In the genomic region with DNA sequence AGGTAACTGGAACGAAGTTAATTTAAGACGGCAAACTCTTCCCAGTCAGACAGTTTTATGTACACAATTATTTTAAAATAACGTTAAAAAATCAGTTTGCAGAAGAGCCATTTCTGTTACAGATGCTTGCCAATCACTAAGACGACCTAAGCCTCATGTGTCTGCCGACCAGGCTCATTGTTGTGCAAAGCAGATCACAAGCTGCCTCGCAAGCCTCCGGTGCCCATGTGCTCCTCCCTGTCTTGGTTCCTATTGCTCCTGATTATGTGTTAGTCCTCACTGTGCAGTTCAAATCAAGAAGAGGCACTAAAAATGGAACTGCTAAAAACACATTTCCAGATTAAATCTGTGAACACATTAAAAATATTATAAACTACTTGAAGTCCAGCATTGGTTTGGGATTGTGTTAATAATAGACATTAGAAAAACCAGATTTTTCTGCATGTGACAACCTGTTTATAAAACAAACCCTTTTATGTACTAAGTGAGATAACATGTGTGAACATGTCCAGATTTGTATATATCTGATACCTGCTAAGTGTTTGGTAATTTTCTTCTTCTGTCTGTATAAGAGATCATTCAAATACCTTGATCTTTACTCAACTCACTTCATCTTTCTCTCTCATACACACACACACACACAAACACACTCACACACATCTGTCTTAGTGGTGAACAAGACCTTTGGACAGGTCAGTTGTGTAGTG, we compare ENCODE assay signal across 2 cellular contexts.
TF ChIP-seq lines count a peak whose summit lies in the region.

No MANE protein-coding gene starts in this region.

TF ChIP-seq in liver, 16 proteins besides CTCF, POLR2A, EP300 and RAD21:
- TF ChIP-seq HNF4A (conservative IDR thresholded peaks at IDR 0.05): peak; percentile 14 to 20
- TF ChIP-seq, protein P1, sequence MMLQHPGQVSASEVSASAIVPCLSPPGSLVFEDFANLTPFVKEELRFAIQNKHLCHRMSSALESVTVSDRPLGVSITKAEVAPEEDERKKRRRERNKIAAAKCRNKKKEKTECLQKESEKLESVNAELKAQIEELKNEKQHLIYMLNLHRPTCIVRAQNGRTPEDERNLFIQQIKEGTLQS (IDR thresholded peaks at IDR 0.05): no peak
TF ChIP-seq in liver: peak in this region for 1.

TF ChIP-seq in HepG2, 621 proteins besides CTCF, POLR2A, EP300 and RAD21:
- TF ChIP-seq GABPA (IDR thresholded peaks at IDR 0.05; ENCODE audit: low read depth, low read length) (no peak), GABPA (CRISPR knock-in tag; IDR thresholded peaks at IDR 0.05; ENCODE audit: low read depth) (no peak), THAP9 (CRISPR knock-in tag; IDR thresholded peaks at IDR 0.05; ENCODE audit: borderline replicate concordance) (no peak), MED8 (CRISPR knock-in tag; IDR thresholded peaks at IDR 0.05; ENCODE audit: insufficient replicate concordance) (no peak), AHDC1 (CRISPR knock-in tag; IDR thresholded peaks at IDR 0.05; ENCODE audit: borderline replicate concordance) (no peak), JUN (CRISPR knock-in tag; IDR thresholded peaks at IDR 0.05) (no peak), MTF2 (CRISPR knock-in tag; IDR thresholded peaks at IDR 0.05; ENCODE audit: borderline replicate concordance) (no peak), ZNF484 (CRISPR knock-in tag; IDR thresholded peaks at IDR 0.05; ENCODE audit: borderline replicate concordance, low read depth) (no peak), ZNF773 (CRISPR knock-in tag; IDR thresholded peaks at IDR 0.05; ENCODE audit: borderline replicate concordance) (no peak), CHD2 (IDR thresholded peaks at IDR 0.05; ENCODE audit: low read depth, low read length) (no peak), ZNF749 (CRISPR knock-in tag; IDR thresholded peaks at IDR 0.05; ENCODE audit: borderline replicate concordance) (no peak), KMT2B (CRISPR knock-in tag; IDR thresholded peaks at IDR 0.05) (no peak), IRF1 (CRISPR knock-in tag; IDR thresholded peaks at IDR 0.05; ENCODE audit: low read depth) (no peak), HDAC6 (IDR thresholded peaks at IDR 0.05; ENCODE audit: low read depth, low read length) (no peak), PBX2 (CRISPR knock-in tag; IDR thresholded peaks at IDR 0.05) (no peak), ZNF879 (CRISPR knock-in tag; IDR thresholded peaks at IDR 0.05) (no peak), ZKSCAN5 (CRISPR knock-in tag; IDR thresholded peaks at IDR 0.05) (no peak), SNAPC5 (CRISPR knock-in tag; IDR thresholded peaks at IDR 0.05; ENCODE audit: borderline replicate concordance) (no peak), ZNF317 (CRISPR knock-in tag; IDR thresholded peaks at IDR 0.05) (no peak)
- TF ChIP-seq, protein P2, sequence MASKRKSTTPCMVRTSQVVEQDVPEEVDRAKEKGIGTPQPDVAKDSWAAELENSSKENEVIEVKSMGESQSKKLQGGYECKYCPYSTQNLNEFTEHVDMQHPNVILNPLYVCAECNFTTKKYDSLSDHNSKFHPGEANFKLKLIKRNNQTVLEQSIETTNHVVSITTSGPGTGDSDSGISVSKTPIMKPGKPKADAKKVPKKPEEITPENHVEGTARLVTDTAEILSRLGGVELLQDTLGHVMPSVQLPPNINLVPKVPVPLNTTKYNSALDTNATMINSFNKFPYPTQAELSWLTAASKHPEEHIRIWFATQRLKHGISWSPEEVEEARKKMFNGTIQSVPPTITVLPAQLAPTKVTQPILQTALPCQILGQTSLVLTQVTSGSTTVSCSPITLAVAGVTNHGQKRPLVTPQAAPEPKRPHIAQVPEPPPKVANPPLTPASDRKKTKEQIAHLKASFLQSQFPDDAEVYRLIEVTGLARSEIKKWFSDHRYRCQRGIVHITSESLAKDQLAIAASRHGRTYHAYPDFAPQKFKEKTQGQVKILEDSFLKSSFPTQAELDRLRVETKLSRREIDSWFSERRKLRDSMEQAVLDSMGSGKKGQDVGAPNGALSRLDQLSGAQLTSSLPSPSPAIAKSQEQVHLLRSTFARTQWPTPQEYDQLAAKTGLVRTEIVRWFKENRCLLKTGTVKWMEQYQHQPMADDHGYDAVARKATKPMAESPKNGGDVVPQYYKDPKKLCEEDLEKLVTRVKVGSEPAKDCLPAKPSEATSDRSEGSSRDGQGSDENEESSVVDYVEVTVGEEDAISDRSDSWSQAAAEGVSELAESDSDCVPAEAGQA (IDR thresholded peaks at IDR 0.05; ENCODE audit: low read depth): no peak
- TF ChIP-seq, protein P2 (CRISPR knock-in tag; IDR thresholded peaks at IDR 0.05; ENCODE audit: borderline replicate concordance): no peak
- TF ChIP-seq, protein P3, sequence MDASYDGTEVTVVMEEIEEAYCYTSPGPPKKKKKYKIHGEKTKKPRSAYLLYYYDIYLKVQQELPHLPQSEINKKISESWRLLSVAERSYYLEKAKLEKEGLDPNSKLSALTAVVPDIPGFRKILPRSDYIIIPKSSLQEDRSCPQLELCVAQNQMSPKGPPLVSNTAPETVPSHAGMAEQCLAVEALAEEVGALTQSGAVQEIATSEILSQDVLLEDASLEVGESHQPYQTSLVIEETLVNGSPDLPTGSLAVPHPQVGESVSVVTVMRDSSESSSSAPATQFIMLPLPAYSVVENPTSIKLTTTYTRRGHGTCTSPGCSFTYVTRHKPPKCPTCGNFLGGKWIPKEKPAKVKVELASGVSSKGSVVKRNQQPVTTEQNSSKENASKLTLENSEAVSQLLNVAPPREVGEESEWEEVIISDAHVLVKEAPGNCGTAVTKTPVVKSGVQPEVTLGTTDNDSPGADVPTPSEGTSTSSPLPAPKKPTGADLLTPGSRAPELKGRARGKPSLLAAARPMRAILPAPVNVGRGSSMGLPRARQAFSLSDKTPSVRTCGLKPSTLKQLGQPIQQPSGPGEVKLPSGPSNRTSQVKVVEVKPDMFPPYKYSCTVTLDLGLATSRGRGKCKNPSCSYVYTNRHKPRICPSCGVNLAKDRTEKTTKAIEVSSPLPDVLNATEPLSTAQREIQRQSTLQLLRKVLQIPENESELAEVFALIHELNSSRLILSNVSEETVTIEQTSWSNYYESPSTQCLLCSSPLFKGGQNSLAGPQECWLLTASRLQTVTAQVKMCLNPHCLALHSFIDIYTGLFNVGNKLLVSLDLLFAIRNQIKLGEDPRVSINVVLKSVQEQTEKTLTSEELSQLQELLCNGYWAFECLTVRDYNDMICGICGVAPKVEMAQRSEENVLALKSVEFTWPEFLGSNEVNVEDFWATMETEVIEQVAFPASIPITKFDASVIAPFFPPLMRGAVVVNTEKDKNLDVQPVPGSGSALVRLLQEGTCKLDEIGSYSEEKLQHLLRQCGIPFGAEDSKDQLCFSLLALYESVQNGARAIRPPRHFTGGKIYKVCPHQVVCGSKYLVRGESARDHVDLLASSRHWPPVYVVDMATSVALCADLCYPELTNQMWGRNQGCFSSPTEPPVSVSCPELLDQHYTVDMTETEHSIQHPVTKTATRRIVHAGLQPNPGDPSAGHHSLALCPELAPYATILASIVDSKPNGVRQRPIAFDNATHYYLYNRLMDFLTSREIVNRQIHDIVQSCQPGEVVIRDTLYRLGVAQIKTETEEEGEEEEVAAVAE (CRISPR knock-in tag; IDR thresholded peaks at IDR 0.05; ENCODE audit: borderline replicate concordance): no peak
